In genomic region chr3:15313461-15313860, GRCh38 we compare ENCODE assay signal across 16 cellular contexts. TPM values are rescaled to one million over a fixed set of nuclear protein-coding genes. Genes with fewer than 3 reads are reported as not detected.
A peak's percentile ranks its signal among the peaks of the same experiment; 100 is the strongest.
DNase-seq lines count a peak whose midpoint lies in the region; ATAC-seq lines count a peak whose summit lies in the region.
"Had no signal": no experiment of that assay in that cellular context is flagged by ENCODE, and none has a peak within 500 bp of the region (broad histone marks: within the 10 kb centered on the region; RNA-seq: fewer than 3 reads in every experiment).

No MANE protein-coding gene starts in this region.

- H3K36me3 Mint-ChIP-seq in activated T-helper 17 cell treated with anti-CD3 and anti-CD28 coated beads, Interleukin-2, amount 50 U/mL, for 72 hours (ENCODE audit: low read depth) = peaks cover 30% of the 10 kb centered on the region

- peaks cover 36% of the 10 kb centered on the region for H3K4me1 Mint-ChIP-seq in activated T-helper 17 cell treated with anti-CD3 and anti-CD28 coated beads, Interleukin-2, amount 50 U/mL, for 72 hours

- H3K9me3 Mint-ChIP-seq in activated T-helper 17 cell treated with anti-CD3 and anti-CD28 coated beads, Interleukin-2, amount 50 U/mL, for 72 hours = no peaks in the 10 kb centered on the region

- H3K4me3 ChIP-seq in H7 (ENCODE audit: insufficient read depth, low read depth, low read length) = no peak overlapping the region
- H3K4me3 ChIP-seq: coronary artery, esophagus squamous epithelium had no signal

- DNase-seq in DMS153 (lab: John Stamatoyannopoulos, UW) (peak; percentile 49), DMS153 treated with DMSO at 0.1 percent for 48 hours (lab: John Stamatoyannopoulos, UW; ENCODE audit: unreplicated experiment) (no peak), MV-4-11 (lab: John Stamatoyannopoulos, UW) (peak; percentile 21), pons (ENCODE audit: low spot score) (peak; percentile 75), H7 (no peak)
- DNase-seq: activated CD4-positive, alpha-beta T cell treated with anti-CD3 and anti-CD28 coated beads, Interleukin-2, amount 50 U/mL, for 48 hours; activated effector memory CD4-positive, alpha-beta T cell treated with Interleukin-2 at 50 U/mL for 16 hours; esophagus squamous epithelium; left colon; NCI-H526 treated with DMSO at 0.1 percent for 48 hours had no signal

- H3K27me3 Mint-ChIP-seq in activated T-helper 17 cell treated with anti-CD3 and anti-CD28 coated beads, Interleukin-2, amount 50 U/mL, for 72 hours = no peaks in the 10 kb centered on the region

- peak overlapping the region; percentile 22 for H3K4me3 Mint-ChIP-seq in activated T-helper 17 cell treated with anti-CD3 and anti-CD28 coated beads, Interleukin-2, amount 50 U/mL, for 72 hours

- H3K36me3 ChIP-seq in H7 (replicated peaks; ENCODE audit: control insufficient read depth, insufficient read depth, low read length) = no peaks in the 10 kb centered on the region
- H3K36me3 ChIP-seq: esophagus squamous epithelium had no signal

- H3K27me3 ChIP-seq in H7 (ENCODE audit: control insufficient read depth, insufficient read depth, low read length) = no peaks in the 10 kb centered on the region
- H3K27me3 ChIP-seq: esophagus squamous epithelium had no signal

- no peak for ATAC-seq in activated T-helper 17 cell treated with anti-CD3 and anti-CD28 coated beads, Interleukin-2, amount 50 U/mL, for 72 hours (replicated peaks)
- no peak for ATAC-seq in HG03196 (IDR thresholded peaks at IDR 0.05; ENCODE audit: unreplicated experiment)
- ATAC-seq in GM21737 (IDR thresholded peaks at IDR 0.05; ENCODE audit: unreplicated experiment) = no peak
- ATAC-seq: HCT116, left colon, sciatic nerve had no signal

- H3K27ac Mint-ChIP-seq in activated T-helper 17 cell treated with anti-CD3 and anti-CD28 coated beads, Interleukin-2, amount 50 U/mL, for 72 hours = no peak overlapping the region

RNA-seq across cellular contexts. Expression of gene SH3BP5, which starts 18.9 kb away (rescaled TPM):
- 10 to 100 TPM; 20.2 to 24.6 TPM for total RNA-seq in activated T-helper 17 cell treated with anti-CD3 and anti-CD28 coated beads, Interleukin-2, amount 50 U/mL, for 72 hours
- total RNA-seq in H7 (2014; rRNA removed; shearing (Covaris generic)) = 8.0 and 10.0 TPM in 2 replicates

Comparison
In these comparisons a context has a peak if more than half of its experiments do, and no peak if none do; other contexts are left out.
1. DNase-seq: peak in DMS153 (single experiment), MV-4-11 (single experiment) and pons (single experiment); none in DMS153 treated with DMSO at 0.1 percent for 48 hours (single experiment) and H7 (single experiment).